1 cellular context compared by ENCODE assay signal in genomic region chr1:53107570-53108322, GRCh38.
TF ChIP-seq lines count a peak whose summit lies in the region.

No MANE protein-coding gene starts in this region.

TF ChIP-seq in K562, 482 proteins besides CTCF, POLR2A, EP300 and RAD21 (continued from another document):
- TF ChIP-seq MAFF (IDR thresholded peaks at IDR 0.05; ENCODE audit: low read length) (no peak), ETV6 (IDR thresholded peaks at IDR 0.05; ENCODE audit: borderline replicate concordance in 1 of 2, low read depth in 2 of 2, low read length in 1 of 2) (no peak), ETV6 (CRISPR knock-in tag; IDR thresholded peaks at IDR 0.05; ENCODE audit: borderline replicate concordance) (no peak), HNRNPUL1 (IDR thresholded peaks at IDR 0.05; ENCODE audit: low read length) (no peak), ZSCAN32 (CRISPR knock-in tag; IDR thresholded peaks at IDR 0.05) (no peak), ZNF780A (CRISPR knock-in tag; IDR thresholded peaks at IDR 0.05) (no peak), MCM2 (IDR thresholded peaks at IDR 0.05; ENCODE audit: low read depth) (no peak), ARID3B (CRISPR knock-in tag; IDR thresholded peaks at IDR 0.05; ENCODE audit: borderline replicate concordance) (no peak), HMBOX1 (IDR thresholded peaks at IDR 0.05) (peak; percentile 38; the same call in 1 of the 2 replicates), EGR1 (conservative IDR thresholded peaks at IDR 0.05) (no peak), ZNF511 (CRISPR knock-in tag; IDR thresholded peaks at IDR 0.05) (no peak), ERF (CRISPR knock-in tag; IDR thresholded peaks at IDR 0.05) (no peak), SP2 (IDR thresholded peaks at IDR 0.05; ENCODE audit: extremely low read depth, low read depth, low read length, poor library complexity, severe bottlenecking) (no peak), EWSR1 (IDR thresholded peaks at IDR 0.05; ENCODE audit: borderline replicate concordance, low read depth, partially characterized antibody) (no peak), ARID1B (IDR thresholded peaks at IDR 0.05) (no peak), RFX7 (CRISPR knock-in tag; IDR thresholded peaks at IDR 0.05) (no peak), ETV5 (CRISPR knock-in tag; IDR thresholded peaks at IDR 0.05; ENCODE audit: low read depth) (no peak), SIRT6 (IDR thresholded peaks at IDR 0.05; ENCODE audit: low read depth, low read length) (no peak), ZNF316 (IDR thresholded peaks at IDR 0.05) (0 out of 2 replicates have a peak, but pooled peaks have one; percentile 3), ETS1 (conservative IDR thresholded peaks at IDR 0.05; ENCODE audit: control insufficient read depth, low read depth, low read length) (no peak), NFE2L1 (tag; IDR thresholded peaks at IDR 0.05; ENCODE audit: borderline replicate concordance, low read depth) (no peak), DNMT1 (IDR thresholded peaks at IDR 0.05) (no peak), JUNB (CRISPR knock-in tag; conservative IDR thresholded peaks at IDR 0.05) (no peak), MEIS2 (IDR thresholded peaks at IDR 0.05; ENCODE audit: partially characterized antibody) (peak; percentile 27), ZNF277 (CRISPR knock-in tag; IDR thresholded peaks at IDR 0.05; ENCODE audit: borderline replicate concordance) (no peak), ZBTB26 (CRISPR knock-in tag; IDR thresholded peaks at IDR 0.05) (no peak), ZBTB8A (IDR thresholded peaks at IDR 0.05; ENCODE audit: partially characterized antibody) (no peak), SOX6 (IDR thresholded peaks at IDR 0.05) (no peak), RHOXF2B (CRISPR knock-in tag; conservative IDR thresholded peaks at IDR 0.05) (no peak), PBX2 (CRISPR knock-in tag; IDR thresholded peaks at IDR 0.05; ENCODE audit: low read depth) (no peak), PBX2 (tag; conservative IDR thresholded peaks at IDR 0.05; ENCODE audit: low read depth) (0 out of 2 replicates have a peak, but pooled peaks have one; percentile 11), NCOA1 (IDR thresholded peaks at IDR 0.05; ENCODE audit: low read depth) (no peak), UBTF (IDR thresholded peaks at IDR 0.05; ENCODE audit: borderline replicate concordance in 1 of 2, low read depth in 2 of 2, low read length in 2 of 2) (no peak), NCOA4 (IDR thresholded peaks at IDR 0.05; ENCODE audit: partially characterized antibody) (no peak)
